In genomic region chr4:125368684-125369083, GRCh38 we compare ENCODE assay signal across 10 cellular contexts. TPM values are rescaled to one million over a fixed set of nuclear protein-coding genes. Genes with fewer than 3 reads are reported as not detected.
DNase-seq lines count a peak whose midpoint lies in the region; ATAC-seq, FAIRE-seq and TF ChIP-seq lines count a peak whose summit lies in the region.
"Had no signal": no experiment of that assay in that cellular context is flagged by ENCODE, and none has a peak within 500 bp of the region (broad histone marks: within the 10 kb centered on the region; RNA-seq: fewer than 3 reads in every experiment).

No MANE protein-coding gene starts in this region.

- TF ChIP-seq CTCF in HFFc6 (IDR thresholded peaks at IDR 0.05) (no peak), brain microvascular endothelial cell (IDR thresholded peaks at IDR 0.05; ENCODE audit: low read depth, low read length, missing control alignments) (no peak), kidney (IDR thresholded peaks at IDR 0.05; ENCODE audit: borderline replicate concordance, extremely low read depth, insufficient read depth) (no peak), thoracic aorta (IDR thresholded peaks at IDR 0.05) (no peak)

- peak overlapping the region; percentile 94 for H3K27ac Mint-ChIP-seq in HFFc6
- no peak overlapping the region for H3K27ac Mint-ChIP-seq in activated naive CD4-positive, alpha-beta T cell treated with anti-CD3 and anti-CD28 coated beads, Interleukin-2, amount 10 ng/mL, durations not matched to agents 7 days and 5 days

- no peaks in the 10 kb centered on the region for H3K36me3 ChIP-seq in brain microvascular endothelial cell (replicated peaks)
- no peaks in the 10 kb centered on the region for H3K36me3 ChIP-seq in kidney (ENCODE audit: control insufficient read depth in 1 of 2, insufficient read depth in 2 of 2, low read length in 2 of 2)
- H3K36me3 ChIP-seq in thoracic aorta, result no peaks in the 10 kb centered on the region

- in situ Hi-C loops in brain microvascular endothelial cell (cut with HindIII; ENCODE audit: low pct_ligation_motif_present, low sequenced_read_pairs), result no loop called here

- H3K4me3 ChIP-seq in brain microvascular endothelial cell (ENCODE audit: low read depth, low read length) (peak overlapping the region; percentile 38), kidney (ENCODE audit: low read length in 2 of 2) (peak overlapping the region; percentile 50 to 60), thoracic aorta (peak overlapping the region; percentile 64)

- peaks cover 11% of the 10 kb centered on the region for H3K36me3 Mint-ChIP-seq in HFFc6 (ENCODE audit: low read depth)
- no peaks in the 10 kb centered on the region for H3K36me3 Mint-ChIP-seq in activated naive CD4-positive, alpha-beta T cell treated with anti-CD3 and anti-CD28 coated beads, Interleukin-2, amount 10 ng/mL, durations not matched to agents 7 days and 5 days

- H3K27ac ChIP-seq in brain microvascular endothelial cell (peak overlapping the region; percentile 79), kidney (ENCODE audit: low read depth in 2 of 2, low read length in 2 of 2) (no peak overlapping the region), thoracic aorta (peak overlapping the region; percentile 55 to 61)

- H3K9me3 ChIP-seq in kidney (ENCODE audit: control insufficient read depth in 1 of 2, low read length in 2 of 2) (no peaks in the 10 kb centered on the region), thoracic aorta (no peaks in the 10 kb centered on the region)

- CTCF ChIA-PET in activated naive CD4-positive, alpha-beta T cell treated with anti-CD3 and anti-CD28 coated beads, Interleukin-2, amount 10 ng/mL, durations not matched to agents 7 days and 5 days (lab: Charles Lee), result no interaction called here

- ATAC-seq in thoracic aorta (ENCODE audit: insufficient number of reproducible peaks, low FRiP score, low read depth), result peak; percentile 41

- intact Hi-C loops in kidney (cut with DNase I), result no loop called here

- H3K27me3 ChIP-seq in brain microvascular endothelial cell (replicated peaks), result no peaks in the 10 kb centered on the region
- H3K27me3 ChIP-seq in thoracic aorta (replicated peaks; ENCODE audit: insufficient read depth), result no peaks in the 10 kb centered on the region

- peaks cover 36% of the 10 kb centered on the region for H3K4me1 Mint-ChIP-seq in HFFc6 (ENCODE audit: low read depth)
- no peaks in the 10 kb centered on the region for H3K4me1 Mint-ChIP-seq in activated naive CD4-positive, alpha-beta T cell treated with anti-CD3 and anti-CD28 coated beads, Interleukin-2, amount 10 ng/mL, durations not matched to agents 7 days and 5 days

- peak overlapping the region; percentile 89 for H3K4me3 Mint-ChIP-seq in HFFc6
- H3K4me3 Mint-ChIP-seq in activated naive CD4-positive, alpha-beta T cell treated with anti-CD3 and anti-CD28 coated beads, Interleukin-2, amount 10 ng/mL, durations not matched to agents 7 days and 5 days, result no peak overlapping the region

- no peaks in the 10 kb centered on the region for H3K9me3 Mint-ChIP-seq in HFFc6
- peaks cover 3% of the 10 kb centered on the region for H3K9me3 Mint-ChIP-seq in activated naive CD4-positive, alpha-beta T cell treated with anti-CD3 and anti-CD28 coated beads, Interleukin-2, amount 10 ng/mL, durations not matched to agents 7 days and 5 days

- no peak for FAIRE-seq in kidney (lab: Jason Lieb, UNC)

- no peaks in the 10 kb centered on the region; the same call in 1 of the 2 replicates for H3K27me3 Mint-ChIP-seq in HFFc6 (ENCODE audit: insufficient read depth)
- H3K27me3 Mint-ChIP-seq in activated naive CD4-positive, alpha-beta T cell treated with anti-CD3 and anti-CD28 coated beads, Interleukin-2, amount 10 ng/mL, durations not matched to agents 7 days and 5 days, result no peaks in the 10 kb centered on the region

- no peak overlapping the region for H3K9ac ChIP-seq in kidney (ENCODE audit: low read length in 2 of 2)

- H3K4me1 ChIP-seq in kidney (ENCODE audit: control insufficient read depth in 1 of 2, insufficient read depth in 1 of 2, low read depth in 1 of 2, low read length in 2 of 2) (no peaks in the 10 kb centered on the region), thoracic aorta (ENCODE audit: control insufficient read depth in 1 of 2, low read depth in 2 of 2) (peaks cover 9 to 32% of the 10 kb centered on the region in 2 donors)

- peak; percentile 73 for DNase-seq in HFFc6
- peak; percentile 84 for DNase-seq in brain microvascular endothelial cell
- no peak for DNase-seq in kidney
- DNase-seq in thoracic aorta (ENCODE audit: low spot score), result no peak
- no peak for DNase-seq in NCI-H2029 (lab: John Stamatoyannopoulos, UW)
- DNase-seq in stimulated activated naive CD4-positive, alpha-beta T cell (lab: John Stamatoyannopoulos, UW), result no peak
- DNase-seq in activated naive CD4-positive, alpha-beta T cell treated with anti-CD3 and anti-CD28 coated beads, Interleukin-2, amount 10 ng/mL, durations not matched to agents 7 days and 5 days, result no peak
- no peak for DNase-seq in NCI-H187 treated with DMSO at 0.1 percent for 48 hours (lab: John Stamatoyannopoulos, UW)
- DNase-seq: activated naive CD4-positive, alpha-beta T cell treated with anti-CD3 and anti-CD28 coated beads, Interleukin-2, amount 50 U/mL, for 16 hours; NCI-H524 had no signal

RNA-seq across cellular contexts. Expression of gene FAT4, which starts 53.9 kb away (rescaled TPM):
- total RNA-seq in HFFc6 (2021; fragmentation: NEBNext Ultra II Directional; extraction: Animal tissue kit (Norgen Biotek cat#: 25700)), result 10 to 100 TPM; 11.1 to 18.4 (median 12.8) TPM
- total RNA-seq in kidney (11.3 TPM), thoracic aorta (10 to 100 TPM; 53.6 to 83.7 TPM)
- 0.99 TPM for polyA plus RNA-seq in kidney (ENCODE audit: insufficient read depth, low read depth, low replicate concordance)

Comparison
In these comparisons a context has a peak if more than half of its experiments do, and no peak if none do; other contexts are left out.
1. DNase-seq: peak in HFFc6 (single experiment) and brain microvascular endothelial cell (single experiment); none in kidney (single experiment), thoracic aorta (single experiment), NCI-H2029 (single experiment), stimulated activated naive CD4-positive, alpha-beta T cell (0 of 6), activated naive CD4-positive, alpha-beta T cell treated with anti-CD3 and anti-CD28 coated beads, Interleukin-2, amount 10 ng/mL, durations not matched to agents 7 days and 5 days (single experiment) and NCI-H187 treated with DMSO at 0.1 percent for 48 hours (single experiment).
2. H3K27ac ChIP-seq: peak in brain microvascular endothelial cell (single experiment) and thoracic aorta (2 of 2); none in kidney (0 of 2).
3. Peak in every context shown above with its lines, with median percentiles within 50 percentile points of each other: H3K4me3 ChIP-seq.